In genomic region chr10:97485647-97486281, GRCh38 we compare ENCODE assay signal across 1 cellular context.
TF ChIP-seq lines count a peak whose summit lies in the region.

No MANE protein-coding gene starts in this region.

TF ChIP-seq in HepG2, 621 proteins besides CTCF, POLR2A, EP300 and RAD21:
- no peak for TF ChIP-seq ZNF362 (CRISPR knock-in tag; IDR thresholded peaks at IDR 0.05; ENCODE audit: borderline replicate concordance)
- TF ChIP-seq KDM5A (IDR thresholded peaks at IDR 0.05; ENCODE audit: borderline replicate concordance, low read length) = no peak
- TF ChIP-seq AKNA (CRISPR knock-in tag; IDR thresholded peaks at IDR 0.05; ENCODE audit: borderline replicate concordance) = no peak
- TF ChIP-seq ZNF749 (CRISPR knock-in tag; IDR thresholded peaks at IDR 0.05; ENCODE audit: borderline replicate concordance) = no peak
- TF ChIP-seq ZNF879 (CRISPR knock-in tag; IDR thresholded peaks at IDR 0.05) = no peak
- TF ChIP-seq ZNF343 (CRISPR knock-in tag; IDR thresholded peaks at IDR 0.05) = no peak
- no peak for TF ChIP-seq SAP130 (CRISPR knock-in tag; IDR thresholded peaks at IDR 0.05; ENCODE audit: low read depth)
- no peak for TF ChIP-seq SIN3A (IDR thresholded peaks at IDR 0.05; ENCODE audit: borderline replicate concordance, low read depth, low read length)
- TF ChIP-seq ZNF776 (CRISPR knock-in tag; IDR thresholded peaks at IDR 0.05) = no peak
- TF ChIP-seq CBX5 (CRISPR knock-in tag; IDR thresholded peaks at IDR 0.05; ENCODE audit: borderline replicate concordance) = no peak
- no peak for TF ChIP-seq WIZ (CRISPR knock-in tag; IDR thresholded peaks at IDR 0.05)
- TF ChIP-seq PAF1 (CRISPR knock-in tag; IDR thresholded peaks at IDR 0.05) = no peak
- no peak for TF ChIP-seq AHDC1 (CRISPR knock-in tag; IDR thresholded peaks at IDR 0.05; ENCODE audit: borderline replicate concordance)
- TF ChIP-seq ZNF160 (CRISPR knock-in tag; IDR thresholded peaks at IDR 0.05) = no peak
- TF ChIP-seq SRSF1 (optimal IDR thresholded peaks at IDR 0.05; ENCODE audit: low read depth, low read length) = no peak
- TF ChIP-seq KDM5B (CRISPR knock-in tag; IDR thresholded peaks at IDR 0.05; ENCODE audit: borderline replicate concordance) = no peak
- TF ChIP-seq HIVEP1 (CRISPR knock-in tag; IDR thresholded peaks at IDR 0.05) = no peak
TF ChIP-seq in HepG2: peak in this region for 0.
